In the genomic region with DNA sequence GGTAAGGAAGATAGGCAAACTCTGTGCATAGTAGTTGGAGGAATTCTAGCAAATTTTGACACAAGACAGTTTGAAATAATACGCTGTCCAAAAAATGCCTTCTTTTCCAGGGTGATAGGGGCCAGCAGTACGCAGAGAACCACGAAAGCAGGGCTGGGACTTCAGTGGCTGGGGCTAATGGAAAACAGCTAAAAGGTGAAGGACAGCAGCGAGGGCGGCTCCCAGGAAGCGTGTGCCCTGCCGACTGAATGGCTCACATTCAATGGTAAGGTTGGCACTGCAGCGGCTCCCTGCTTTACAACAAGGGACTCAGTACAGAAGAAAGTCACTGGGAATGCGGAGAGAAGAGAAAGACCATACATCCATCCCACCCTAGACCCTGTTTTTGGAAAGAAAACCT, we compare ENCODE assay signal across 24 cellular contexts.
"Had no signal": no experiment of that assay in that cellular context is flagged by ENCODE, and none has a peak within 500 bp of the region (broad histone marks: within the 10 kb centered on the region; RNA-seq: fewer than 3 reads in every experiment).

No MANE protein-coding gene starts in this region.

- DNase-seq: colonic mucosa; cortex of kidney; dermis blood vessel endothelial cell; dorsolateral prefrontal cortex; effector CD4-positive, alpha-beta T cell; effector CD8-positive, alpha-beta T cell; effector memory CD4-positive, alpha-beta T cell; effector memory CD8-positive, alpha-beta T cell; endodermal cell; erythroblast; esophagus squamous epithelium; foreskin fibroblast; foreskin keratinocyte; foreskin melanocyte; gastrocnemius medialis; glutamatergic neuron; head of caudate nucleus; heart left ventricle; heart right ventricle had no signal

- H3K4me3 ChIP-seq: colonic mucosa, coronary artery, dorsolateral prefrontal cortex, esophagus muscularis mucosa, esophagus squamous epithelium, gastrocnemius medialis, gastroesophageal sphincter, heart left ventricle, heart right ventricle had no signal

- H3K9me3 ChIP-seq: colonic mucosa, esophagus muscularis mucosa, esophagus squamous epithelium, gastrocnemius medialis, gastroesophageal sphincter, heart left ventricle, heart right ventricle had no signal

- H3K4me1 ChIP-seq: colonic mucosa, esophagus muscularis mucosa, esophagus squamous epithelium, foreskin keratinocyte, gastrocnemius medialis, gastroesophageal sphincter had no signal

- ATAC-seq: effector memory CD8-positive, alpha-beta T cell; esophagus mucosa; foreskin keratinocyte; gastrocnemius medialis; gastroesophageal sphincter; heart left ventricle; heart right ventricle had no signal

- H3K27me3 ChIP-seq: colonic mucosa, esophagus muscularis mucosa, gastrocnemius medialis, gastroesophageal sphincter, heart left ventricle, heart right ventricle had no signal

- H3K36me3 ChIP-seq: colonic mucosa, esophagus muscularis mucosa, esophagus squamous epithelium, gastrocnemius medialis, gastroesophageal sphincter, heart left ventricle, heart right ventricle had no signal

- H3K27ac ChIP-seq: colonic mucosa, coronary artery, dorsolateral prefrontal cortex, epithelial cell of prostate, esophagus muscularis mucosa, esophagus squamous epithelium, foreskin keratinocyte, gastrocnemius medialis, gastroesophageal sphincter, heart left ventricle, heart right ventricle had no signal
